ENCODE assay signal across 21 cellular contexts in the genomic region with DNA sequence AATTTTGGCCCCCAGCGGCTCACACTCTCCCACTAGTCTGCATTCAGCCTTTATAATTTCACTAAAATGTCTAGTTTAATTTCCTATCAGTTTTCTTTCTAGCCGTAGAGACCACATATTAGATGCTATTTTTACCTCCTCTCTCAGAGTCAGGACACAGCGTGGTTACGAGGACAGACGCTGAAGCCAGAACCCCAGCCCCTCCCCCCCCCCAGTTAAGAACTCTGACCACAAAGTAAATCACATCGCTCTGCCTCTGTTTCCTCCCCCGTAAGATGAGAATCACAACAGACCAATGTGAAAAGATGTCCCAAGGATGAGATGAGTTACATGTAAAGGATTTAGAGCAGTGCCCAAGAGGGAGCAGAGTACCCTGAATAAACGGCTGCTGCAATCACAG.
"Had no signal": no experiment of that assay in that cellular context is flagged by ENCODE, and none has a peak within 500 bp of the region (broad histone marks: within the 10 kb centered on the region; RNA-seq: fewer than 3 reads in every experiment).

No MANE protein-coding gene starts in this region.

- H3K27me3 Mint-ChIP-seq: activated CD4-positive, alpha-beta T cell treated with anti-CD3 and anti-CD28 coated beads, Interleukin-2, amount 10 ng/mL, durations not matched to agents 24 days and 14 days; naive thymus-derived CD8-positive, alpha-beta T cell; progenitor cell of endocrine pancreas had no signal

- H3K4me1 Mint-ChIP-seq: activated CD4-positive, alpha-beta T cell treated with anti-CD3 and anti-CD28 coated beads, Interleukin-2, amount 10 ng/mL, durations not matched to agents 24 days and 14 days had no signal

- H3K9me3 Mint-ChIP-seq: activated CD4-positive, alpha-beta T cell treated with anti-CD3 and anti-CD28 coated beads, Interleukin-2, amount 10 ng/mL, durations not matched to agents 24 days and 14 days; activated naive CD4-positive, alpha-beta T cell treated with anti-CD3 and anti-CD28 coated beads, Interleukin-2, amount 50 U/mL, for 72 hours; naive thymus-derived CD8-positive, alpha-beta T cell had no signal

- ATAC-seq: activated CD8-positive, alpha-beta T cell treated with anti-CD3 and anti-CD28 coated beads, Interleukin-2, amount 10 ng/mL, durations not matched to agents 7 days and 5 days; activated naive CD4-positive, alpha-beta T cell treated with anti-CD3 and anti-CD28 coated beads, Interleukin-2, amount 50 U/mL, for 72 hours; body of pancreas; esophagus mucosa; left colon; naive thymus-derived CD8-positive, alpha-beta T cell; right cardiac atrium; upper lobe of right lung had no signal

- H3K4me3 Mint-ChIP-seq: activated CD4-positive, alpha-beta T cell treated with anti-CD3 and anti-CD28 coated beads, Interleukin-2, amount 10 ng/mL, durations not matched to agents 24 days and 14 days; activated CD8-positive, alpha-beta T cell treated with anti-CD3 and anti-CD28 coated beads, Interleukin-2, amount 10 ng/mL, durations not matched to agents 7 days and 5 days had no signal

- DNase-seq: activated CD4-positive, alpha-beta T cell treated with anti-CD3 and anti-CD28 coated beads, Interleukin-2, amount 10 ng/mL, durations not matched to agents 24 days and 14 days; activated CD4-positive, CD25-positive, alpha-beta regulatory T cell; activated CD8-positive, alpha-beta memory T cell treated with anti-CD3 and anti-CD28 coated beads, Interleukin-2, amount 50 U/mL, for 4 hours; activated CD8-positive, alpha-beta T cell treated with anti-CD3 and anti-CD28 coated beads, Interleukin-2, amount 10 ng/mL, durations not matched to agents 7 days and 5 days; activated effector memory CD4-positive, alpha-beta T cell treated with anti-CD3 and anti-CD28 coated beads, Interleukin-2, amount 50 U/mL, for 16 hours; activated T-cell treated with anti-CD3 and anti-CD28 coated beads, Interleukin-2, amount 50 U/mL, for 48 hours; amniotic stem cell; body of pancreas; central memory CD4-positive, alpha-beta T cell; colonic mucosa; left colon; mammary epithelial cell; naive thymus-derived CD8-positive, alpha-beta T cell; occipital lobe; right cardiac atrium; small intestine; T-helper 2 cell; upper lobe of right lung had no signal

- H3K27ac Mint-ChIP-seq: activated CD4-positive, alpha-beta T cell treated with anti-CD3 and anti-CD28 coated beads, Interleukin-2, amount 10 ng/mL, durations not matched to agents 24 days and 14 days; activated CD8-positive, alpha-beta T cell treated with anti-CD3 and anti-CD28 coated beads, Interleukin-2, amount 10 ng/mL, durations not matched to agents 7 days and 5 days; activated naive CD4-positive, alpha-beta T cell treated with anti-CD3 and anti-CD28 coated beads, Interleukin-2, amount 50 U/mL, for 72 hours; naive thymus-derived CD8-positive, alpha-beta T cell; progenitor cell of endocrine pancreas had no signal

- H3K36me3 Mint-ChIP-seq: activated naive CD4-positive, alpha-beta T cell treated with anti-CD3 and anti-CD28 coated beads, Interleukin-2, amount 50 U/mL, for 72 hours; naive thymus-derived CD8-positive, alpha-beta T cell had no signal
